1 cellular context compared by ENCODE assay signal in the genomic region with DNA sequence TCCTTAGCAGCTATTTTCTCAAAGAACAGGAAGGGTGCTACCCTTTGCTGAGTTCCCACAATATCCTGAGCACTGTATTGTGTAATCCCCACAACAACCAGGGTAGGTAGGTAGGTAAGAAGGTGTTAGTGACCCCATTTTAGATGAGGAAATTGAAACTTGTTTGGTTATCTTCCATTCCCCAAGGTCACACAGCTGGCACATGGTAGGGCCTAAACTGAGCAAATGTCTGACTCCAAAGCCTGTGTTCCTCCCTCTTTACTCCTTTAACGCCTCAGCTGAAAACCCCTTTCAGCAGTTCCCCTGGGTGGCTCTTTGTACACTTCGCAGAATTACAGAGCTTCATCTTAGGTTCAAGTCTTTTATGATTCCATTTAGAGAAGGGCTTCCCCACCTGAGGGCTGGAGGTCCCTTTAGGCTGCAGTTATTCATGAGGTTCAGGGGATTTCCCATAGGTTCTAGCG.
TF ChIP-seq lines count a peak whose summit lies in the region.

No MANE protein-coding gene starts in this region.

TF ChIP-seq in GM12878, 131 proteins besides CTCF, POLR2A, EP300 and RAD21:
- TF ChIP-seq GABPA (IDR thresholded peaks at IDR 0.05; ENCODE audit: low read depth), result 0 out of 2 replicates have a peak, but pooled peaks have one; percentile 25
- no peak for TF ChIP-seq WRNIP1 (IDR thresholded peaks at IDR 0.05; ENCODE audit: borderline replicate concordance, low read depth, low read length)
- TF ChIP-seq IRF5 (IDR thresholded peaks at IDR 0.05; ENCODE audit: borderline replicate concordance), result no peak
- no peak for TF ChIP-seq RUNX3 (IDR thresholded peaks at IDR 0.05; ENCODE audit: low read length)
